9 cellular contexts compared by ENCODE assay signal in genomic region chr19:39497850-39498261, GRCh38. TPM values are rescaled to one million over a fixed set of nuclear protein-coding genes. Genes with fewer than 3 reads are reported as not detected.
A peak's percentile ranks its signal among the peaks of the same experiment; 100 is the strongest.
DNase-seq lines count a peak whose midpoint lies in the region; ATAC-seq and TF ChIP-seq lines count a peak whose summit lies in the region.
"Had no signal": no experiment of that assay in that cellular context is flagged by ENCODE, and none has a peak within 500 bp of the region (broad histone marks: within the 10 kb centered on the region; RNA-seq: fewer than 3 reads in every experiment).

No MANE protein-coding gene starts in this region.

- CTCF ChIA-PET in BJ (lab: Yijun Ruan, JAX): interaction anchor here (0.6 to 2.9 kb wide), 7 partner anchors 11 to 346 kb away, joined by 3 to 15 read pairs (median 3); partner anchors contain the start of gene EID2B

- WGBS in GM23248 (ENCODE audit: low coverage in 1 of 2, low lambda C conversion rate in 2 of 2, missing lambda C conversion rate in 2 of 2), 2 experiments: 2 to 3% methylated on average over 22 to 23 of the region's 23 CpGs

- H3K27ac Mint-ChIP-seq in activated T-helper 17 cell treated with anti-CD3 and anti-CD28 coated beads, Interleukin-2, amount 50 U/mL, for 72 hours: no peak overlapping the region

- in situ Hi-C loops in GM23248 (cut with MboI): no loop called here

- 0 out of 2 replicates have a peak, but pooled peaks cover 5% of the 10 kb centered on the region for H3K4me1 ChIP-seq in GM23248 (ENCODE audit: insufficient read depth)

- no peaks in the 10 kb centered on the region for H3K36me3 Mint-ChIP-seq in activated T-helper 17 cell treated with anti-CD3 and anti-CD28 coated beads, Interleukin-2, amount 50 U/mL, for 72 hours (ENCODE audit: low read depth)

- H3K27ac ChIP-seq in GM23248 (no peak overlapping the region), substantia nigra (ENCODE audit: low read depth, low read length, poor library complexity, severe bottlenecking) (no peak overlapping the region)

- H3K4me3 Mint-ChIP-seq in activated T-helper 17 cell treated with anti-CD3 and anti-CD28 coated beads, Interleukin-2, amount 50 U/mL, for 72 hours: peak overlapping the region; percentile 56

- H3K36me3 ChIP-seq in BJ (ENCODE audit: control insufficient read depth, insufficient read depth, low read length) (no peaks in the 10 kb centered on the region), GM23248 (ENCODE audit: low read depth) (no peaks in the 10 kb centered on the region)

- H3K4me2 ChIP-seq in GM23248 (ENCODE audit: unreplicated experiment): peak overlapping the region; percentile 30

- H3K9me3 ChIP-seq in GM23248 (ENCODE audit: low read depth): no peaks in the 10 kb centered on the region

- H3K9ac ChIP-seq in GM23248: no peak overlapping the region

- H3K27me3 Mint-ChIP-seq in activated T-helper 17 cell treated with anti-CD3 and anti-CD28 coated beads, Interleukin-2, amount 50 U/mL, for 72 hours: peaks cover 33% of the 10 kb centered on the region

- peak overlapping the region; percentile 42 for H2AFZ ChIP-seq in GM23248

- peak; percentile 38 for ATAC-seq in activated T-helper 17 cell treated with anti-CD3 and anti-CD28 coated beads, Interleukin-2, amount 50 U/mL, for 72 hours (replicated peaks)
- no peak for ATAC-seq in GM21576 (IDR thresholded peaks at IDR 0.05; ENCODE audit: unreplicated experiment)
- ATAC-seq in GM21619 (IDR thresholded peaks at IDR 0.05; ENCODE audit: unreplicated experiment): no peak

- DNase-seq in BJ (ENCODE audit: low read depth): no peak
- DNase-seq in GM23248: peak; percentile 36
- peak; percentile 95 for DNase-seq in NCI-H345 treated with DMSO at 0.1 percent for 48 hours (lab: John Stamatoyannopoulos, UW; ENCODE audit: unreplicated experiment)
- DNase-seq in iPS-NIHi7 (ENCODE audit: extremely low spot score): peak; percentile 83
- DNase-seq in substantia nigra (lab: John Stamatoyannopoulos, UW): peak in 26 of 49 donors; percentile 1 to 50 (median 28)

- H3K4me3 ChIP-seq in BJ (ENCODE audit: low read depth, low read length) (no peak overlapping the region), GM23248 (peak overlapping the region; percentile 18; the same call in 1 of the 2 replicates)

- H3K27me3 ChIP-seq in BJ (ENCODE audit: control insufficient read depth, insufficient read depth, low read length) (peaks cover 22% of the 10 kb centered on the region), GM23248 (replicated peaks; ENCODE audit: insufficient read depth) (peaks cover 45% of the 10 kb centered on the region)

- TF ChIP-seq CTCF in BJ (IDR thresholded peaks at IDR 0.05; ENCODE audit: insufficient read depth, low read depth, low read length): peak; percentile 43; the same call in 1 of the 2 replicates

- no peaks in the 10 kb centered on the region for H4K20me1 ChIP-seq in GM23248 (ENCODE audit: insufficient read depth)

- H3K4me1 Mint-ChIP-seq in activated T-helper 17 cell treated with anti-CD3 and anti-CD28 coated beads, Interleukin-2, amount 50 U/mL, for 72 hours: peaks cover 7% of the 10 kb centered on the region

- H3K79me2 ChIP-seq in GM23248 (ENCODE audit: insufficient read depth): no peaks in the 10 kb centered on the region

- no peaks in the 10 kb centered on the region for H3K9me2 ChIP-seq in GM23248 (ENCODE audit: insufficient read depth)

- POLR2A ChIA-PET in BJ (lab: Charles Lee): no interaction called here

- H3F3A ChIP-seq in GM23248 (ENCODE audit: insufficient read depth): no peaks in the 10 kb centered on the region

- H3K9me3 Mint-ChIP-seq in activated T-helper 17 cell treated with anti-CD3 and anti-CD28 coated beads, Interleukin-2, amount 50 U/mL, for 72 hours: no peaks in the 10 kb centered on the region

RNA-seq across cellular contexts. Expression of gene DLL3, which starts 0.9 kb away (rescaled TPM):
- polyA plus RNA-seq in BJ (2011; rRNA removed): 0.71 and 1.0 TPM in 2 replicates
- 0.26 and 0.38 TPM in 2 replicates for polyA minus RNA-seq in BJ (2011; rRNA and poly(A)+ RNA removed)
- 2.1 TPM in 1 of 2 replicates, not detected in the other for total RNA-seq in GM23248 (2014; rRNA removed; shearing (Covaris generic))
- 0.74 and 1.2 TPM in 2 replicates for polyA plus RNA-seq in GM23248 (2016; fragmentation: Nextera tagmentation; extraction: Ambion mirVana)
- 1 to 10 TPM in 1 of 2 donors, under 1 TPM in 1; 0.16 to 1.2 TPM for total RNA-seq in activated T-helper 17 cell treated with anti-CD3 and anti-CD28 coated beads, Interleukin-2, amount 50 U/mL, for 72 hours
- total RNA-seq: liver had no signal
- polyA plus RNA-seq: liver had no signal

RNA-seq across cellular contexts. Expression of gene SELENOV, which starts 17.1 kb away (rescaled TPM):
- not detected in 2 replicates for polyA plus RNA-seq in BJ (2011; rRNA removed)
- not detected in 2 replicates for polyA minus RNA-seq in BJ (2011; rRNA and poly(A)+ RNA removed)
- not detected in 2 replicates for total RNA-seq in GM23248 (2014; rRNA removed; shearing (Covaris generic))
- polyA plus RNA-seq in GM23248 (2016; fragmentation: Nextera tagmentation; extraction: Ambion mirVana): not detected in 2 replicates
- not detected for total RNA-seq in activated T-helper 17 cell treated with anti-CD3 and anti-CD28 coated beads, Interleukin-2, amount 50 U/mL, for 72 hours
- total RNA-seq: liver had no signal
- polyA plus RNA-seq: liver had no signal

RNA-seq across cellular contexts. Expression of gene TIMM50, which starts 17.2 kb away (rescaled TPM):
- polyA plus RNA-seq in BJ (2011; rRNA removed) (86.1 and 97.8 TPM in 2 replicates), GM23248 (2016; fragmentation: Nextera tagmentation; extraction: Ambion mirVana) (82.0 and 89.4 TPM in 2 replicates)
- polyA minus RNA-seq in BJ (2011; rRNA and poly(A)+ RNA removed): 55.0 and 78.8 TPM in 2 replicates
- total RNA-seq in GM23248 (2014; rRNA removed; shearing (Covaris generic)): 66.7 and 70.8 TPM in 2 replicates
- total RNA-seq in activated T-helper 17 cell treated with anti-CD3 and anti-CD28 coated beads, Interleukin-2, amount 50 U/mL, for 72 hours: 10 to 100 TPM; 51.5 to 95.1 TPM

RNA-seq across cellular contexts. Expression of gene EID2B, which starts 34.8 kb away (rescaled TPM):
- polyA plus RNA-seq in BJ (2011; rRNA removed) (2.2 and 2.3 TPM in 2 replicates), GM23248 (2016; fragmentation: Nextera tagmentation; extraction: Ambion mirVana) (2.5 and 3.2 TPM in 2 replicates)
- polyA minus RNA-seq in BJ (2011; rRNA and poly(A)+ RNA removed): 1.1 and 1.3 TPM in 2 replicates
- total RNA-seq in GM23248 (2014; rRNA removed; shearing (Covaris generic)): 3.4 and 3.9 TPM in 2 replicates
- 1 to 10 TPM; 2.8 to 3.2 TPM for total RNA-seq in activated T-helper 17 cell treated with anti-CD3 and anti-CD28 coated beads, Interleukin-2, amount 50 U/mL, for 72 hours

RNA-seq across cellular contexts. Expression of gene EID2, which starts 42.1 kb away (rescaled TPM):
- polyA plus RNA-seq in BJ (2011; rRNA removed): 5.5 and 7.9 TPM in 2 replicates
- 2.1 and 2.2 TPM in 2 replicates for polyA minus RNA-seq in BJ (2011; rRNA and poly(A)+ RNA removed)
- total RNA-seq in GM23248 (2014; rRNA removed; shearing (Covaris generic)): 12.3 and 14.3 TPM in 2 replicates
- 14.9 and 16.3 TPM in 2 replicates for polyA plus RNA-seq in GM23248 (2016; fragmentation: Nextera tagmentation; extraction: Ambion mirVana)
- 10 to 100 TPM in 1 of 2 donors, 1 to 10 TPM in 1; 9.4 to 13.4 TPM for total RNA-seq in activated T-helper 17 cell treated with anti-CD3 and anti-CD28 coated beads, Interleukin-2, amount 50 U/mL, for 72 hours
